2 cellular contexts compared by ENCODE assay signal in the genomic region with DNA sequence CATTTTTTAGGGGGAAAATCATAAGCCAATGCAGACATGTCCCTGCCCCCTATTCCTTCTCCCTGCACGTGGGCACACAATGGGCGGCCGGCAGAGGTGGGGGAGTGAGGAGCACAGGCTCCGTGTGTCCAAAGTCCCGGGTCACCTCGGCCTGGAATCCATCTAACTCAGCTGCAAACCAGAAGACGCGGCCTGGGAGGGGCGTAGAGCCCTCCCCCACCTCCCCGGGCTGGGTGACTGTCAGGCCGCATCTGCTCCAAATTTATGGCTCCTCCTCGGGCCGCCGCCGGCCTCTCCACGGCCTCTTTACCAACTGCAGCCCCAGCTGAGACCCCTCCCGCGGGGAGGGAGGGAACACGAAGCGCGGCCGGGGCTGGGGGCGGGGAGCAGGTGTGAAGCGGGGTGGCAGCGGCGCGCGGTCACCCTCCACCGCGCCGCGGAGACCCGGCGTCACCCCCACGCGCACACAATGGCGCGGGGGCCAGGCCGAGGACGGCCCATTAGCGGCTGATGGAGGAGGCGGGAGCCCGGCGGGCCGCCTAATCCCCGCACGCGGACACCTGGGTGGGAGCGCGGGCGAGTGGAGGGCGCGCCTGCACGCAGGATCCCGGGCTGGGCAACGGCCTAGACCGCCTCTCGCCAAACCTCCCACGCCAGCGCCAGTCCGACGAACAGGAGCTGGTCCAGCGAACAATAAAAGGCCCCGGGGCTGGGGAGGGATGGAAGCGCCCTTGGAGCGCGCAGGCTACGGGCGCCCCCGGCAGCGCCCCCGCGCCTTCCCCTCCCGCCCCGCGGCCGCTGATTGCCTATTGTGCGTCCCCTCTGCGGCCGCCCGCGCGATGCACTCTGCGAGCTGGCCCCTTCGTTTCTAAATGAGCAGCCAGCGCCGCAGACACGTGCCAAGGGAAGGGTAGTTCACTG.
TF ChIP-seq lines count a peak whose summit lies in the region.

No MANE protein-coding gene starts in this region.

TF ChIP-seq in IMR-90, 13 proteins besides CTCF, POLR2A, EP300 and RAD21:
- TF ChIP-seq MAFK (IDR thresholded peaks at IDR 0.05; ENCODE audit: low read depth, low read length) (no peak), RFX5 (IDR thresholded peaks at IDR 0.05; ENCODE audit: low read depth, low read length) (no peak), BHLHE40 (IDR thresholded peaks at IDR 0.05; ENCODE audit: low read depth, low read length) (no peak), RCOR1 (IDR thresholded peaks at IDR 0.05; ENCODE audit: insufficient replicate concordance, low read length) (no peak), MXI1 (IDR thresholded peaks at IDR 0.05; ENCODE audit: borderline replicate concordance, low read depth, low read length) (no peak), NFE2L2 (IDR thresholded peaks at IDR 0.05; ENCODE audit: low read depth, low read length) (no peak), FOS (IDR thresholded peaks at IDR 0.05; ENCODE audit: low read depth, low read length) (no peak), SMC3 (IDR thresholded peaks at IDR 0.05; ENCODE audit: low read depth, low read length) (no peak), MAZ (IDR thresholded peaks at IDR 0.05; ENCODE audit: borderline replicate concordance, low read depth, low read length) (no peak), CEBPB (IDR thresholded peaks at IDR 0.05; ENCODE audit: low read depth, low read length) (no peak), CHD1 (IDR thresholded peaks at IDR 0.05; ENCODE audit: low read depth, low read length) (no peak), USF2 (IDR thresholded peaks at IDR 0.05; ENCODE audit: low read depth, low read length) (no peak)
TF ChIP-seq in IMR-90: peak in this region for 0.

TF ChIP-seq in neural cell, 6 proteins besides CTCF, POLR2A, EP300 and RAD21:
- TF ChIP-seq MXI1 (conservative IDR thresholded peaks at IDR 0.05; ENCODE audit: poor library complexity, severe bottlenecking) (peak; percentile 14), TAF1 (IDR thresholded peaks at IDR 0.05; ENCODE audit: low read depth) (no peak), POLR2AphosphoS5 (IDR thresholded peaks at IDR 0.05) (peak; percentile 43), SMC3 (conservative IDR thresholded peaks at IDR 0.05; ENCODE audit: poor library complexity) (no peak), EZH2 (IDR thresholded peaks at IDR 0.05; ENCODE audit: borderline replicate concordance, insufficient read depth, low read length, poor library complexity, severe bottlenecking) (no peak), REST (IDR thresholded peaks at IDR 0.05; ENCODE audit: borderline replicate concordance) (no peak)
